Comparison of ENCODE assay signal across 10 cellular contexts in the genomic region with DNA sequence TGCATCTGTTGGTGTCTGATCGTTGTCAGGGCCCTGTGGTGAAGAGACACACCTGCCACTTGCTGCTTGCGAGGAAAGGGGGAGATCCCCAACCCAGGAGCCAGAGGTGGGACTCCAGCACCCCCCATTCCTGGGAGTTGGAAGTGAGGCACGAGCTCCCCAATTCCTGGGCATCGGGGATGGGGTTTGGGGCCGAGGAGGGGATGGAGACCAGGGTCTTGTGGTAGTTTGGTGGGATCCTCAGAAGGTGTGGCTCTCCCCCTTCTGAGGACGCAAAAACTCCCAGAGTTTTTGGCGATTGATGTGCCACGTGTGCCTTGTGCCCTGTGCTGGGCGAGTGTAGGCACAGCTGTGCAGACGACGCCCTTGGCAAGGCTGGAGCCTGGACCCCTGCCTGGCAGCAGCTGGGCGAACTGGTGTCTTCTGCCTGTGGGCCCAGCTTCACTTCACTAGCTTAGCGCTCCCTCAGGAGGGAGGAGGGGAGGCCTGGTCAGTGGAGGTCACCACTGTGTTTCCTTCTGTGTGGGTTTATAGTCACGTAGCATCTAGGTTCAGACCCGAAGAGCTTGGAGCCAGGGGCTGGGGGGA. TPM values are rescaled to one million over a fixed set of nuclear protein-coding genes. Genes with fewer than 3 reads are reported as not detected.
DNase-seq lines count a peak whose midpoint lies in the region; ATAC-seq, FAIRE-seq and TF ChIP-seq lines count a peak whose summit lies in the region.
"Had no signal": no experiment of that assay in that cellular context is flagged by ENCODE, and none has a peak within 500 bp of the region (broad histone marks: within the 10 kb centered on the region; RNA-seq: fewer than 3 reads in every experiment).

No MANE protein-coding gene starts in this region.

- no peak overlapping the region for H3K27ac Mint-ChIP-seq in H9

- 55 to 59% methylated on average over 15 of the region's 15 CpGs for WGBS in pancreas, 2 donors
- WGBS in H9 (ENCODE audit: extremely low coverage, insufficient read length, low lambda C conversion rate): no CpG with 5 or more reads among the region's 15 CpGs

- no peak overlapping the region for H2AK5ac ChIP-seq in H9 (ENCODE audit: insufficient read length, low read length)

- H4K91ac ChIP-seq in H9 (ENCODE audit: insufficient read length, low read depth, low read length): no peak overlapping the region

- H3K9me3 ChIP-seq in BLaER1 (no peaks in the 10 kb centered on the region), pancreas (no peaks in the 10 kb centered on the region), H9 (ENCODE audit: control insufficient read depth, low read depth, low read length) (no peaks in the 10 kb centered on the region)
- H3K9me3 ChIP-seq: ovary had no signal

- no peak overlapping the region for H2BK15ac ChIP-seq in H9 (ENCODE audit: low read depth, low read length)

- intact Hi-C loops in pancreas (cut with DNase I): no loop called here

- FAIRE-seq in pancreas (lab: Jason Lieb, UNC): no peak

- peaks cover 4 to 15% of the 10 kb centered on the region in 2 experiments for H3K4me1 Mint-ChIP-seq in H9

- H3K36me3 Mint-ChIP-seq in H9 (ENCODE audit: insufficient read depth in 1 of 3, low read depth in 3 of 3): no peaks in the 10 kb centered on the region; a peak in 1 of 7 replicates

- no peak overlapping the region for H3K14ac ChIP-seq in H9 (ENCODE audit: insufficient read depth, low read length)

- H3K9me3 Mint-ChIP-seq in H9: no peaks in the 10 kb centered on the region

- H4K8ac ChIP-seq in H9 (replicated peaks; ENCODE audit: insufficient read length, low read depth, low read length): no peak overlapping the region

- H3K36me3 ChIP-seq in BLaER1: peaks cover 29% of the 10 kb centered on the region
- no peaks in the 10 kb centered on the region for H3K36me3 ChIP-seq in KMS-11 (ENCODE audit: insufficient read depth)
- peaks cover 0 to 7% (median 0%) of the 10 kb centered on the region in 3 donors for H3K36me3 ChIP-seq in pancreas
- H3K36me3 ChIP-seq: ovary had no signal

- peaks cover 11% of the 10 kb centered on the region for H3K23me2 ChIP-seq in H9 (ENCODE audit: insufficient read length, low read depth, low read length, poor library complexity, severe bottlenecking)

- H2BK120ac ChIP-seq in H9 (ENCODE audit: low read depth, low read length, poor library complexity, severe bottlenecking): no peak overlapping the region

- H3K4me3 ChIP-seq in BLaER1 (peak overlapping the region; percentile 94), KMS-11 (IDR thresholded peaks at IDR 0.05; ENCODE audit: insufficient read depth, low read depth, low read length) (no peak overlapping the region), coronary artery (peak overlapping the region; percentile 99), pancreas (no peak overlapping the region)

- no peak overlapping the region for H4K5ac ChIP-seq in H9 (ENCODE audit: insufficient read length, low read depth, low read length)

- H3K4ac ChIP-seq in H9 (ENCODE audit: low read depth, low read length): no peak overlapping the region

- H3K4me1 ChIP-seq in BLaER1: peaks cover 83% of the 10 kb centered on the region
- peaks cover 17% of the 10 kb centered on the region for H3K4me1 ChIP-seq in KMS-11 (ENCODE audit: low read depth, poor library complexity, severe bottlenecking)
- H3K4me1 ChIP-seq in pancreas: peaks cover 11 to 25% (median 25%) of the 10 kb centered on the region in 3 donors
- H3K4me1 ChIP-seq in H9 (ENCODE audit: insufficient read depth, low read length): no peaks in the 10 kb centered on the region

- peaks cover 65% of the 10 kb centered on the region for H3K79me2 ChIP-seq in KMS-11 (ENCODE audit: insufficient read depth, low read depth)
- H3K79me2 ChIP-seq in H9 (ENCODE audit: insufficient read depth, low read length): peaks cover 15% of the 10 kb centered on the region; the same call in 1 of the 2 replicates

- H2BK5ac ChIP-seq in H9 (ENCODE audit: insufficient read length, low read length): no peak overlapping the region

- H3T11ph ChIP-seq in H9 (ENCODE audit: low read length): no peak overlapping the region

- H3K23ac ChIP-seq in H9 (ENCODE audit: insufficient read length, low read depth, low read length): no peak overlapping the region

- H3K4me3 Mint-ChIP-seq in H9: peak overlapping the region in 1 of 2 experiments; percentile 91; a peak in 1 of 5 replicates

- H2BK20ac ChIP-seq in H9 (ENCODE audit: low read depth, low read length, poor library complexity, severe bottlenecking): no peak overlapping the region

- H4K20me1 ChIP-seq in BLaER1: peaks cover 76% of the 10 kb centered on the region
- no peaks in the 10 kb centered on the region; the same call in 1 of the 2 replicates for H4K20me1 ChIP-seq in KMS-11 (ENCODE audit: insufficient read depth)
- peaks cover 2% of the 10 kb centered on the region for H4K20me1 ChIP-seq in H9 (ENCODE audit: control insufficient read depth, insufficient read depth, insufficient read length)

- H3K18ac ChIP-seq in H9 (ENCODE audit: insufficient read length, low read depth, low read length): no peak overlapping the region

- no peak overlapping the region for H2BK12ac ChIP-seq in H9 (ENCODE audit: insufficient read length, low read depth, low read length)

- peaks cover 8% of the 10 kb centered on the region for H3K79me1 ChIP-seq in H9 (ENCODE audit: insufficient read depth, low read depth, low read length, poor library complexity, severe bottlenecking)

- peaks cover 14% of the 10 kb centered on the region for H3K27me3 Mint-ChIP-seq in H9 (ENCODE audit: low read depth)

- H3K56ac ChIP-seq in H9 (ENCODE audit: insufficient read length, low read depth, low read length): no peak overlapping the region

- no peak for ATAC-seq in pancreas
- ATAC-seq in HG03159 (IDR thresholded peaks at IDR 0.05; ENCODE audit: unreplicated experiment): no peak

- H3K27me3 ChIP-seq in BLaER1 (no peaks in the 10 kb centered on the region), KMS-11 (ENCODE audit: insufficient read depth, low read depth) (no peaks in the 10 kb centered on the region), pancreas (no peaks in the 10 kb centered on the region), H9 (ENCODE audit: insufficient read depth, low read length) (no peaks in the 10 kb centered on the region)
- H3K27me3 ChIP-seq: ovary had no signal

- peak overlapping the region; percentile 90 for H3K9ac ChIP-seq in BLaER1
- peak overlapping the region; percentile 70; the same call in 1 of the 2 replicates for H3K9ac ChIP-seq in KMS-11
- H3K9ac ChIP-seq in H9 (ENCODE audit: extremely low read depth, insufficient read length, low read length): no peak overlapping the region

- peak overlapping the region; percentile 91 for H3K4me2 ChIP-seq in BLaER1
- H3K4me2 ChIP-seq in KMS-11: peak overlapping the region; percentile 96; the same call in 1 of the 2 replicates
- no peak overlapping the region for H3K4me2 ChIP-seq in H9 (ENCODE audit: insufficient read depth, insufficient read length, low read length)

- H2AFZ ChIP-seq in KMS-11 (ENCODE audit: low read depth): no peak overlapping the region
- no peak overlapping the region for H2AFZ ChIP-seq in H9 (ENCODE audit: low read length)

- no peak for TF ChIP-seq CTCF in KMS-11 (conservative IDR thresholded peaks at IDR 0.05; ENCODE audit: low read depth, low read length)
- TF ChIP-seq CTCF in coronary artery (IDR thresholded peaks at IDR 0.05): no peak
- TF ChIP-seq CTCF in pancreas (IDR thresholded peaks at IDR 0.05): no peak
- TF ChIP-seq CTCF in H9 (conservative IDR thresholded peaks at IDR 0.05): no peak

- peak overlapping the region; percentile 90 for H3K27ac ChIP-seq in BLaER1
- H3K27ac ChIP-seq in KMS-11: no peak overlapping the region
- peak overlapping the region in 1 of 2 donors; percentile 98 for H3K27ac ChIP-seq in coronary artery
- no peak overlapping the region for H3K27ac ChIP-seq in pancreas
- no peak overlapping the region for H3K27ac ChIP-seq in H9 (ENCODE audit: insufficient read length, low read depth, low read length)
- H3K27ac ChIP-seq: ovary had no signal

- no peak for DNase-seq in coronary artery (ENCODE audit: low spot score)
- DNase-seq in pancreas: peak in 4 of 6 donors; percentile 17 to 63 (median 34)
- no peak for DNase-seq in midbrain (lab: John Stamatoyannopoulos, UW)
- no peak for DNase-seq in activated CD4-positive, alpha-beta T cell treated with anti-CD3 and anti-CD28 coated beads, Interleukin-2, amount 50 U/mL, for 1 hour
- DNase-seq in H9: no peak
- DNase-seq: NCI-H1436 treated with DMSO at 0.1 percent for 48 hours had no signal

RNA-seq across cellular contexts. Expression of a gene that starts 2.6 kb away (rescaled TPM):
- total RNA-seq in pancreas: 100 to 1,000 TPM in 2 of 6 donors, 10 to 100 TPM in 4; 71.5 to 114 (median 98.6) TPM
- 100 to 1,000 TPM; 317 TPM for polyA plus RNA-seq in pancreas
- total RNA-seq in H9 (2021): 88.2 and 94.3 TPM in 2 replicates

RNA-seq across cellular contexts. Expression of a gene that starts 7.0 kb away (rescaled TPM):
- total RNA-seq in pancreas: under 1 TPM; 0.08 to 0.69 (median 0.34) TPM
- polyA plus RNA-seq in pancreas: under 1 TPM; 0.59 to 0.80 TPM
- total RNA-seq in H9 (2021): 1.4 and 1.6 TPM in 2 replicates

RNA-seq across cellular contexts. Expression of a gene that starts 22.9 kb away (rescaled TPM):
- total RNA-seq in pancreas: 10 to 100 TPM in 1 of 6 donors, 1 to 10 TPM in 5; 6.1 to 14.4 (median 8.0) TPM
- 1 to 10 TPM; 2.4 to 2.7 TPM for polyA plus RNA-seq in pancreas
- 11.8 and 12.6 TPM in 2 replicates for total RNA-seq in H9 (2021)

RNA-seq across cellular contexts. Expression of a gene that starts 33.6 kb away (rescaled TPM):
- total RNA-seq in pancreas (10 to 100 TPM; 18.1 to 24.7 (median 23.9) TPM), H9 (2021) (56.9 and 62.3 TPM in 2 replicates)
- polyA plus RNA-seq in pancreas: 100 to 1,000 TPM; 103 to 113 TPM

RNA-seq across cellular contexts. Expression of a gene that starts 39.6 kb away (rescaled TPM):
- total RNA-seq in pancreas (1 to 10 TPM; 6.3 to 9.3 (median 7.8) TPM), H9 (2021) (31.0 and 31.3 TPM in 2 replicates)
- polyA plus RNA-seq in pancreas: 10 to 100 TPM; 18.9 to 33.2 TPM

Comparison
In these comparisons a context has a peak if more than half of its experiments do, and no peak if none do; other contexts are left out.
1. H3K4me3 ChIP-seq: peak in BLaER1 (single experiment) and coronary artery (single experiment); none in KMS-11 (single experiment) and pancreas (0 of 4).
2. DNase-seq: peak in pancreas (4 of 6); none in coronary artery (single experiment), midbrain (single experiment), activated CD4-positive, alpha-beta T cell treated with anti-CD3 and anti-CD28 coated beads, Interleukin-2, amount 50 U/mL, for 1 hour (single experiment) and H9 (single experiment).